ENCODE assay signal across 26 cellular contexts in the genomic region with DNA sequence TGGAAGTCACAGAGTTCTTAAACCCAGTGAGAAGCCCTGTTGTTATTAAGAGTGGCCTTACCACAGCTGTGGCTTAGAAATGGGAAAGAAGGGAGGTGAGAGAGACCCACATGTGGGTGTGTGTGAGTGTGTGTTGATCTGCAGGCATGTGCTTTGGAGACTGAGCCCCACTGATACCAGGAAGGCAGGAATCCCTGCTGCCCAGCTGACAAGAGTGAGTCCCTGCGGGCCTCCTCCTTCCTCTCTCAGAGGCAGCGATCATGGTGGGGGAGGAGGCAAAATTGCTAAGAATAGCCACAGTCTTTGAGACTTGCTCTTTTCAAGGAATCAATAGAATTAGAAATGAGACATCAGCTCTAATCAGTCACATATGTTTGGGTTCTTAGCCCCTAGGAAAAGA.
DNase-seq lines count a peak whose midpoint lies in the region; ATAC-seq, FAIRE-seq and TF ChIP-seq lines count a peak whose summit lies in the region.
"Had no signal": no experiment of that assay in that cellular context is flagged by ENCODE, and none has a peak within 500 bp of the region (broad histone marks: within the 10 kb centered on the region; RNA-seq: fewer than 3 reads in every experiment).

No MANE protein-coding gene starts in this region.

- H2BK12ac ChIP-seq in H1 (ENCODE audit: low read depth, low read length) = no peak overlapping the region

- no peak overlapping the region for H3K4me2 ChIP-seq in H1 (ENCODE audit: insufficient read depth in 1 of 2, low read depth in 2 of 2, low read length in 2 of 2)

- H2AFZ ChIP-seq in H1 (ENCODE audit: low read length) = 0 out of 2 replicates have a peak overlapping the region, but pooled peaks have one; percentile 48

- no peaks in the 10 kb centered on the region for H3K36me3 ChIP-seq in H1 (ENCODE audit: control insufficient read depth in 2 of 4, insufficient read depth in 4 of 4, low read length in 3 of 4)
- H3K36me3 ChIP-seq: colonic mucosa, prostate gland, thoracic aorta had no signal

- no peak overlapping the region for H3K4ac ChIP-seq in H1 (replicated peaks; ENCODE audit: insufficient read length, low read depth, low read length)

- TF ChIP-seq EP300 in H1 (IDR thresholded peaks at IDR 0.05; ENCODE audit: borderline replicate concordance in 1 of 2, low read depth in 2 of 2, low read length in 2 of 2) = no peak

- peaks cover 18% of the 10 kb centered on the region for H3K4me1 Mint-ChIP-seq in progenitor cell of endocrine pancreas (ENCODE audit: low read depth)
- H3K4me1 Mint-ChIP-seq: CD4-positive, alpha-beta memory T cell had no signal

- no peak overlapping the region for H4K8ac ChIP-seq in H1 (ENCODE audit: extremely low read depth, insufficient read depth, low read length)

- no peak overlapping the region for H3K4me3 ChIP-seq in H1 (ENCODE audit: extremely low read depth in 1 of 4, insufficient read depth in 2 of 4, low read depth in 3 of 4, low read length in 4 of 4)
- H3K4me3 ChIP-seq: colonic mucosa, prostate gland, thoracic aorta had no signal

- no peak for FAIRE-seq in H1 (lab: Jason Lieb, UNC)
- FAIRE-seq: GM18507, small intestine had no signal

- TF ChIP-seq POLR2A in H1 (IDR thresholded peaks at IDR 0.05; ENCODE audit: control extremely low read depth in 1 of 2, low read depth in 2 of 2, low read length in 2 of 2) = no peak

- H3K4me3 Mint-ChIP-seq in progenitor cell of endocrine pancreas (ENCODE audit: low read depth) = no peak overlapping the region
- H3K4me3 Mint-ChIP-seq: CD4-positive, alpha-beta memory T cell; HFFc6; mesothelial cell of epicardium; nephron progenitor cell; stimulated activated naive B cell treated with anti-CD40 and anti-IgM and Interleukin-4, amounts not matched to agents 10 μg/mL and 1 μg/mL and 100 μg/mL, for 72 hours; T-helper 1 cell treated with Interleukin-12 subunit alpha and Interleukin-12 subunit beta and Interleukin-4 antibody, amounts not matched to agents 30 μg/mL and 1 μg/mL, for 36 hours had no signal

- peak overlapping the region; percentile 52 for H2BK120ac ChIP-seq in H1 (replicated peaks; ENCODE audit: low read depth, low read length)

- peaks cover 0 to 4% (median 2%) of the 10 kb centered on the region in 4 experiments; a peak in 3 of 7 replicates for H3K4me1 ChIP-seq in H1 (replicated peaks in 1 of 4; ENCODE audit: control insufficient read depth in 3 of 4, insufficient read depth in 4 of 4, low read length in 3 of 4)
- H3K4me1 ChIP-seq: colonic mucosa, prostate gland had no signal

- no peak for TF ChIP-seq RAD21 in H1 (IDR thresholded peaks at IDR 0.05 in 1 of 2, conservative IDR thresholded peaks at IDR 0.05 in 1 of 2; ENCODE audit: low read depth in 2 of 2, low read length in 2 of 2)

- no peak overlapping the region for H3K14ac ChIP-seq in H1 (ENCODE audit: insufficient read length)

- no peak overlapping the region for H3K23ac ChIP-seq in H1 (ENCODE audit: insufficient read length)

- H3K79me2 ChIP-seq in H1 (ENCODE audit: control insufficient read depth in 1 of 2, insufficient read depth in 2 of 2, low read length in 2 of 2) = no peaks in the 10 kb centered on the region

- H4K91ac ChIP-seq in H1 (replicated peaks; ENCODE audit: insufficient read length, low read length) = no peak overlapping the region

- H3K27ac ChIP-seq in H1 (ENCODE audit: low read depth, low read length) = no peak overlapping the region
- H3K27ac ChIP-seq: colonic mucosa, prostate gland, thoracic aorta had no signal

- peak; percentile 33 for DNase-seq in OCI-M1 (lab: John Stamatoyannopoulos, UW)
- DNase-seq in H1 (ENCODE audit: low read depth in 1 of 2, low spot score in 2 of 2) = no peak
- no peak for DNase-seq in progenitor cell of endocrine pancreas (ENCODE audit: low spot score, unreplicated experiment)
- no peak for DNase-seq in NCI-H146 (lab: John Stamatoyannopoulos, UW)
- no peak for DNase-seq in NK-92 treated with Interleukin-12 subunit alpha and Interleukin-12 subunit beta, amount 100 ng/mL, for 24 hours (lab: John Stamatoyannopoulos, UW)
- DNase-seq in amniotic stem cell (lab: John Stamatoyannopoulos, UW) = no peak
- DNase-seq: activated CD4-positive, alpha-beta T cell treated with anti-CD3 and anti-CD28 coated beads, Interleukin-2, amount 50 U/mL, for 1 hour; CD4-positive, alpha-beta memory T cell; colonic mucosa; HFFc6; left cardiac atrium; NCI-H1048; NCI-H1930; NCI-H345; NCI-H774; nephron progenitor cell; SIG-M5; small intestine; stimulated activated naive B cell treated with anti-CD40 and anti-IgM and Interleukin-4, amounts not matched to agents 10 μg/mL and 1 μg/mL and 100 μg/mL, for 72 hours had no signal

- no peaks in the 10 kb centered on the region for H3K27me3 ChIP-seq in H1 (replicated peaks in 1 of 4; ENCODE audit: control insufficient read depth in 3 of 4, extremely low read depth in 1 of 4, insufficient read depth in 3 of 4, low read length in 3 of 4)
- H3K27me3 ChIP-seq: colonic mucosa had no signal

- CTCF ChIA-PET in H1 (lab: Charles Lee; ENCODE audit: partially characterized antibody) = interaction anchor here (1.2 to 6.4 kb wide), 6 partner anchors 8 to 87 kb away, joined by 4 to 32 read pairs (median 5); partner anchors contain the start of gene WARS2

- H3K79me1 ChIP-seq in H1 (ENCODE audit: low read depth, low read length) = no peaks in the 10 kb centered on the region; the same call in 1 of the 2 replicates

- no peaks in the 10 kb centered on the region for H3K9me3 Mint-ChIP-seq in progenitor cell of endocrine pancreas (ENCODE audit: low read depth)
- H3K9me3 Mint-ChIP-seq: activated naive CD4-positive, alpha-beta T cell treated with anti-CD3 and anti-CD28 coated beads, Interleukin-2, amount 50 U/mL, for 72 hours; CD4-positive, alpha-beta memory T cell; HFFc6; mesothelial cell of epicardium; nephron progenitor cell; stimulated activated naive B cell treated with anti-CD40 and anti-IgM and Interleukin-4, amounts not matched to agents 10 μg/mL and 1 μg/mL and 100 μg/mL, for 72 hours; T-helper 1 cell treated with Interleukin-12 subunit alpha and Interleukin-12 subunit beta and Interleukin-4 antibody, amounts not matched to agents 30 μg/mL and 1 μg/mL, for 36 hours had no signal

- POLR2A ChIA-PET in H1 (lab: Charles Lee; ENCODE audit: partially characterized antibody) = no interaction called here

- H2BK20ac ChIP-seq in H1 (ENCODE audit: low read length) = no peak overlapping the region

- no peaks in the 10 kb centered on the region for H3K9me3 ChIP-seq in H1 (ENCODE audit: insufficient read depth in 2 of 2, low read depth in 1 of 2, low read length in 1 of 2)
- H3K9me3 ChIP-seq: colonic mucosa, prostate gland, thoracic aorta had no signal

- H2BK15ac ChIP-seq in H1 (ENCODE audit: low read length) = no peak overlapping the region

- no peak overlapping the region; a peak in 1 of 7 replicates for H3K9ac ChIP-seq in H1 (replicated peaks in 1 of 4; ENCODE audit: extremely low read depth in 1 of 4, low read depth in 3 of 4, low read length in 3 of 4)

- H4K20me1 ChIP-seq in H1 (replicated peaks in 1 of 2; ENCODE audit: control insufficient read depth in 1 of 2, insufficient read depth in 2 of 2, low read length in 2 of 2) = no peaks in the 10 kb centered on the region

- no peak overlapping the region for H3K18ac ChIP-seq in H1 (ENCODE audit: extremely low read depth, low read length)

- H3K36me3 Mint-ChIP-seq in progenitor cell of endocrine pancreas (ENCODE audit: insufficient read depth) = no peaks in the 10 kb centered on the region
- H3K36me3 Mint-ChIP-seq: activated naive CD4-positive, alpha-beta T cell treated with anti-CD3 and anti-CD28 coated beads, Interleukin-2, amount 50 U/mL, for 72 hours; mesothelial cell of epicardium had no signal

- H3K56ac ChIP-seq in H1 (replicated peaks; ENCODE audit: insufficient read length, low read depth, low read length) = no peak overlapping the region

- H3K23me2 ChIP-seq in H1 (ENCODE audit: low read depth, low read length) = no peaks in the 10 kb centered on the region; the same call in 1 of the 2 replicates

- ATAC-seq in HG02610 (IDR thresholded peaks at IDR 0.05; ENCODE audit: unreplicated experiment) = peak; percentile 34
- ATAC-seq: activated naive CD4-positive, alpha-beta T cell treated with anti-CD3 and anti-CD28 coated beads, Interleukin-2, amount 50 U/mL, for 72 hours had no signal

- TF ChIP-seq CTCF in H1 (IDR thresholded peaks at IDR 0.05; ENCODE audit: control extremely low read depth in 1 of 3, insufficient read depth in 1 of 3, low read depth in 1 of 3, low read length in 3 of 3) (no peak), progenitor cell of endocrine pancreas (IDR thresholded peaks at IDR 0.05; ENCODE audit: unreplicated experiment) (no peak)

- H2BK5ac ChIP-seq in H1 (ENCODE audit: low read depth, low read length) = no peak overlapping the region

- no peak overlapping the region for H4K5ac ChIP-seq in H1 (ENCODE audit: insufficient read length, low read depth, low read length)

- H3K27ac Mint-ChIP-seq in progenitor cell of endocrine pancreas = peak overlapping the region; percentile 30
- H3K27ac Mint-ChIP-seq: activated naive CD4-positive, alpha-beta T cell treated with anti-CD3 and anti-CD28 coated beads, Interleukin-2, amount 50 U/mL, for 72 hours; CD4-positive, alpha-beta memory T cell; HFFc6; mesothelial cell of epicardium; nephron progenitor cell; stimulated activated naive B cell treated with anti-CD40 and anti-IgM and Interleukin-4, amounts not matched to agents 10 μg/mL and 1 μg/mL and 100 μg/mL, for 72 hours; T-helper 1 cell treated with Interleukin-12 subunit alpha and Interleukin-12 subunit beta and Interleukin-4 antibody, amounts not matched to agents 30 μg/mL and 1 μg/mL, for 36 hours had no signal

- WGBS in H1 (ENCODE audit: extremely low coverage in 1 of 2, insufficient coverage in 1 of 2, insufficient read length in 1 of 2, insufficient replicate concordance in 2 of 2, low coverage in 1 of 2, low lambda C conversion rate in 2 of 2, missing lambda C conversion rate in 1 of 2), 2 experiments = 80% methylated on average over 2 of the region's 2 CpGs; no CpG with 5 or more reads in 1 of the 2 experiments

- no peak overlapping the region for H2AK5ac ChIP-seq in H1 (ENCODE audit: low read depth, low read length)

- no peaks in the 10 kb centered on the region for H3K27me3 Mint-ChIP-seq in progenitor cell of endocrine pancreas
- H3K27me3 Mint-ChIP-seq: CD4-positive, alpha-beta memory T cell; stimulated activated naive B cell treated with anti-CD40 and anti-IgM and Interleukin-4, amounts not matched to agents 10 μg/mL and 1 μg/mL and 100 μg/mL, for 72 hours had no signal

TF ChIP-seq in H1, 55 proteins besides CTCF, POLR2A, EP300 and RAD21:
- TF ChIP-seq RFX5 (IDR thresholded peaks at IDR 0.05; ENCODE audit: borderline replicate concordance, low read depth, low read length) = no peak
- no peak for TF ChIP-seq TBP (IDR thresholded peaks at IDR 0.05; ENCODE audit: low read depth, low read length)
- no peak for TF ChIP-seq SIN3A (conservative IDR thresholded peaks at IDR 0.05 in 1 of 2, IDR thresholded peaks at IDR 0.05 in 1 of 2; ENCODE audit: low read depth in 1 of 2, low read length in 2 of 2)
